In the genomic region with DNA sequence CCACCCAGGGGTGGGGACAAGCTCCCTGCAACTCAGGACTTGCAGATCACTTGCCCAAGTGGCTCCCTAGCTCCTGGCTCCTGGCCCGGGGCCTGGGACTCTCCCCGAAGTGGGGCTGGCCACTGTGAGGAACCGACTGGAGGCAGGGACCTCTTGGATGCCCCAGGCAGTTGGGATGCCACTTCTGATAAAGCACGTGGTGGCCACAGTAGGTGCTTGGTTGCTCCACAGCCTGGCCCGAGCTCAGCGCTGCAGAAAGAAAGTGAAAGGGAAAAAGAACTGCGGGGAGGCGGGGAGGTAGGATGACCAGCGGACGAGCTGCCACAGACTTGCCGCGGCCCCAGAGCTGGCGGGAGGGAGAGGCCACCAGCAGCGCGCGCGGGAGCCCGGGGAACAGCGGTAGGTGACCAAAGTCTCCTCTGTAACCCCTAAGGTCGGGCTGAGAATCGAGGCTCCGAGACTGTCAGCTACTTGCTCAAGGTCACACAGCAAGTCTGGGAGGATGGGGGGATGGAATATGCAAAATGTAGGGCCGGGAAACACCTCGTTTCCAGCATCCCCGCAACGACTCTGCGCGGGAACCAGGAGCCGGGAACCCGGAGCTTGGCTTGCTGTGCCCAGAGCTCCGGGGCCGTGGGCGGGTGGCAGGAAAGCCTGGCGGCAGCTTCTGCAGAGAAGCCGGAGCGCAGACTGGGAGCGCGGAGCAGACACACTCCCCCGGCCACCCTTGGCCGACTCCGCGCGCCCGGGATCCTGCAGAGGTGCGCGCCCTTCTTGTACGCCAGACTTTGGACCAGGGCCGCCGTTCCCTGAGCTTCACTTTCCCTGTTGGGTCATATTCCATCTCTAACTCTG, we compare ENCODE assay signal across 8 cellular contexts. TPM values are rescaled to one million over a fixed set of nuclear protein-coding genes. Genes with fewer than 3 reads are reported as not detected.
DNase-seq lines count a peak whose midpoint lies in the region; ATAC-seq and TF ChIP-seq lines count a peak whose summit lies in the region.

No MANE protein-coding gene starts in this region.

- POLR2A ChIA-PET in activated B cell treated with CpG ODN at 0.5 μM for 24 hours (lab: Charles Lee) = interaction anchor here (0.6 to 6.3 kb wide), 32 partner anchors 11 to 1788 kb away, joined by 3 to 318 read pairs (median 8); partner anchors contain the start of genes DEXI, HAPSTR1 and NUBP1

- H3K14ac ChIP-seq in H9 (ENCODE audit: insufficient read depth, low read length) = no peak overlapping the region

- peaks cover 5% of the 10 kb centered on the region for H3K23me2 ChIP-seq in H9 (ENCODE audit: insufficient read length, low read depth, low read length, poor library complexity, severe bottlenecking)

- H3K27ac ChIP-seq in H9 (ENCODE audit: insufficient read length, low read depth, low read length) (no peak overlapping the region), foreskin keratinocyte (no peak overlapping the region), osteoblast (ENCODE audit: low read depth, low read length) (peak overlapping the region; percentile 7)

- no peak overlapping the region for H3K56ac ChIP-seq in H9 (ENCODE audit: insufficient read length, low read depth, low read length)

- no peak overlapping the region for H2BK15ac ChIP-seq in H9 (ENCODE audit: low read depth, low read length)

- H2AK5ac ChIP-seq in H9 (ENCODE audit: insufficient read length, low read length) = no peak overlapping the region

- no peaks in the 10 kb centered on the region; the same call in 1 of the 2 replicates for H3K4me1 ChIP-seq in H9 (ENCODE audit: insufficient read depth, low read length)
- no peaks in the 10 kb centered on the region for H3K4me1 ChIP-seq in foreskin keratinocyte
- H3K4me1 ChIP-seq in osteoblast (ENCODE audit: insufficient read depth, low read length) = peaks cover 33% of the 10 kb centered on the region

- no peak for TF ChIP-seq CTCF in GM10266 (IDR thresholded peaks at IDR 0.05; ENCODE audit: control insufficient read depth, insufficient read depth, low read depth, missing control alignments)
- no peak for TF ChIP-seq CTCF in H9 (conservative IDR thresholded peaks at IDR 0.05)
- no peak for TF ChIP-seq CTCF in activated B cell treated with CpG ODN at 0.5 μM for 24 hours (IDR thresholded peaks at IDR 0.05)
- no peak for TF ChIP-seq CTCF in foreskin keratinocyte (conservative IDR thresholded peaks at IDR 0.05)
- TF ChIP-seq CTCF in osteoblast (IDR thresholded peaks at IDR 0.05; ENCODE audit: extremely low read depth, low read depth, low read length) = no peak

- WGBS in H9 (ENCODE audit: extremely low coverage, insufficient read length, low lambda C conversion rate) = no CpG with 5 or more reads among the region's 49 CpGs

- H4K20me1 ChIP-seq in H9 (ENCODE audit: control insufficient read depth, insufficient read depth, insufficient read length) = no peaks in the 10 kb centered on the region
- no peaks in the 10 kb centered on the region for H4K20me1 ChIP-seq in osteoblast (ENCODE audit: insufficient read depth, low read length)

- H3K36me3 Mint-ChIP-seq in H9 (ENCODE audit: insufficient read depth in 1 of 3, low read depth in 3 of 3) = no peaks in the 10 kb centered on the region
- peaks cover 64% of the 10 kb centered on the region for H3K36me3 Mint-ChIP-seq in activated B cell treated with CpG ODN at 0.5 μM for 24 hours (ENCODE audit: low read depth)

- H3K79me2 ChIP-seq in H9 (ENCODE audit: insufficient read depth, low read length) = no peaks in the 10 kb centered on the region
- no peaks in the 10 kb centered on the region for H3K79me2 ChIP-seq in osteoblast (ENCODE audit: insufficient read depth, low read length)

- H2BK20ac ChIP-seq in H9 (ENCODE audit: low read depth, low read length, poor library complexity, severe bottlenecking) = no peak overlapping the region

- no peak overlapping the region for H3K18ac ChIP-seq in H9 (ENCODE audit: insufficient read length, low read depth, low read length)

- H3K9me3 Mint-ChIP-seq in H9 = peaks cover 0 to 3% of the 10 kb centered on the region in 2 experiments; a peak in 1 of 5 replicates
- no peaks in the 10 kb centered on the region for H3K9me3 Mint-ChIP-seq in activated B cell treated with CpG ODN at 0.5 μM for 24 hours

- no peak overlapping the region for H2BK120ac ChIP-seq in H9 (ENCODE audit: low read depth, low read length, poor library complexity, severe bottlenecking)

- no peak overlapping the region for H3K23ac ChIP-seq in H9 (ENCODE audit: insufficient read length, low read depth, low read length)

- H3K4ac ChIP-seq in H9 (ENCODE audit: low read depth, low read length) = no peak overlapping the region

- CTCF ChIA-PET in activated B cell treated with CpG ODN at 0.5 μM for 24 hours (lab: Charles Lee) = interaction anchor here (0.5 to 5.7 kb wide), 16 partner anchors 10 to 364 kb away, joined by 3 to 76 read pairs (median 4); partner anchors contain the start of gene NUBP1

- H3K27ac Mint-ChIP-seq in H9 (no peak overlapping the region; a peak in 1 of 7 replicates), activated B cell treated with CpG ODN at 0.5 μM for 24 hours (peak overlapping the region; percentile 90)

- H4K8ac ChIP-seq in H9 (replicated peaks; ENCODE audit: insufficient read length, low read depth, low read length) = no peak overlapping the region

- peak overlapping the region; percentile 82 for H3K4me3 ChIP-seq in osteoblast (ENCODE audit: insufficient read depth, low read length)

- no peak overlapping the region for H3T11ph ChIP-seq in H9 (ENCODE audit: low read length)

- no peaks in the 10 kb centered on the region for H3K9me3 ChIP-seq in H9 (ENCODE audit: control insufficient read depth, low read depth, low read length)
- no peaks in the 10 kb centered on the region for H3K9me3 ChIP-seq in osteoblast (ENCODE audit: low read depth, low read length)

- H3K27me3 ChIP-seq in H9 (ENCODE audit: insufficient read depth, low read length) (peaks cover 4% of the 10 kb centered on the region; the same call in 1 of the 2 replicates), foreskin keratinocyte (peaks cover 60% of the 10 kb centered on the region), osteoblast (ENCODE audit: insufficient read depth, low read length) (peaks cover 19% of the 10 kb centered on the region)

- H3K36me3 ChIP-seq in osteoblast (ENCODE audit: insufficient read depth, low read length) = no peaks in the 10 kb centered on the region

- ATAC-seq in activated B cell treated with CpG ODN at 0.5 μM for 24 hours (ENCODE audit: low read depth) (peak; percentile 7), foreskin keratinocyte (peak; percentile 22), HG03521 (IDR thresholded peaks at IDR 0.05; ENCODE audit: unreplicated experiment) (no peak)

- no peak overlapping the region for H4K5ac ChIP-seq in H9 (ENCODE audit: insufficient read length, low read depth, low read length)

- intact Hi-C loops in activated B cell treated with CpG ODN at 0.5 μM for 24 hours (cut with micrococcal nuclease) = loop anchor here (10.0 kb wide), 3 partner anchors 494 to 796 kb away; partner anchors contain the start of genes ATF7IP2 and LITAF

- no peak overlapping the region for H2BK12ac ChIP-seq in H9 (ENCODE audit: insufficient read length, low read depth, low read length)

- H3K4me3 Mint-ChIP-seq in H9 (peak overlapping the region in 1 of 2 experiments; percentile 46; a peak in 1 of 5 replicates), activated B cell treated with CpG ODN at 0.5 μM for 24 hours (peak overlapping the region; percentile 100)

- H3K4me2 ChIP-seq in H9 (ENCODE audit: insufficient read depth, insufficient read length, low read length) = peak overlapping the region; percentile 19
- H3K4me2 ChIP-seq in osteoblast (ENCODE audit: insufficient read depth, low read length) = peak overlapping the region; percentile 89

- no peak overlapping the region for H2BK5ac ChIP-seq in H9 (ENCODE audit: insufficient read length, low read length)

- H2AFZ ChIP-seq in H9 (ENCODE audit: low read length) (no peak overlapping the region), osteoblast (ENCODE audit: low read length) (peak overlapping the region; percentile 86)

- DNase-seq in GM10266 (ENCODE audit: extremely low spot score) (peak; percentile 48), H9 (peak; percentile 37), activated B cell treated with CpG ODN at 0.5 μM for 24 hours (peak; percentile 57), foreskin keratinocyte (no peak), osteoblast (ENCODE audit: insufficient read length, low spot score, missing footprints) (peak; percentile 89), NCI-H1105 treated with DMSO at 0.1 percent for 48 hours (lab: John Stamatoyannopoulos, UW) (no peak), NCI-H446 treated with DMSO at 0.1 percent for 48 hours (lab: John Stamatoyannopoulos, UW) (no peak)

- peaks cover 12 to 33% of the 10 kb centered on the region in 2 experiments for H3K4me1 Mint-ChIP-seq in H9
- H3K4me1 Mint-ChIP-seq in activated B cell treated with CpG ODN at 0.5 μM for 24 hours = peaks cover 71% of the 10 kb centered on the region

- no peak overlapping the region for H4K91ac ChIP-seq in H9 (ENCODE audit: insufficient read length, low read depth, low read length)

- H3K79me1 ChIP-seq in H9 (ENCODE audit: insufficient read depth, low read depth, low read length, poor library complexity, severe bottlenecking) = no peaks in the 10 kb centered on the region

- no peak overlapping the region for H3K9ac ChIP-seq in H9 (ENCODE audit: extremely low read depth, insufficient read length, low read length)

- H3K27me3 Mint-ChIP-seq in H9 (ENCODE audit: low read depth) = peaks cover 13% of the 10 kb centered on the region
- H3K27me3 Mint-ChIP-seq in activated B cell treated with CpG ODN at 0.5 μM for 24 hours = no peaks in the 10 kb centered on the region

RNA-seq across cellular contexts. Expression of gene CIITA, which starts 1.9 kb away (rescaled TPM):
- total RNA-seq in H9 (2021) = not detected in 2 replicates
- 332 and 401 TPM in 2 replicates for total RNA-seq in activated B cell treated with CpG ODN at 0.5 μM for 24 hours
- total RNA-seq in foreskin keratinocyte = 0.07 TPM in 1 of 2 replicates, not detected in the other
- polyA plus RNA-seq in foreskin keratinocyte = 0.03 and 0.06 TPM in 2 replicates
- total RNA-seq in osteoblast = 2.5 and 2.7 TPM in 2 replicates

Comparison
In these comparisons a context has a peak if more than half of its experiments do, and no peak if none do; other contexts are left out.
1. DNase-seq: peak in GM10266 (single experiment), H9 (single experiment), activated B cell treated with CpG ODN at 0.5 μM for 24 hours (single experiment) and osteoblast (single experiment); none in foreskin keratinocyte (0 of 2), NCI-H1105 treated with DMSO at 0.1 percent for 48 hours (single experiment) and NCI-H446 treated with DMSO at 0.1 percent for 48 hours (single experiment).
2. RNA of gene CIITA, which starts 1.9 kb away (total RNA-seq): 332 to 401 TPM in activated B cell treated with CpG ODN at 0.5 μM for 24 hours; 2.5 to 2.7 TPM in osteoblast, 0.07 TPM in foreskin keratinocyte and not detected in H9; every median in the first group is over 10 times any median in the second.